In genomic region chr4:128060620-128061565, GRCh38 we compare ENCODE assay signal across 1 cellular context.
TF ChIP-seq lines count a peak whose summit lies in the region.

Gene LARP1B (plus strand): TSS chr4:128061312. CDS start chr4:128074952, 13,640 bp downstream.

TF ChIP-seq in HepG2, 621 proteins besides CTCF, POLR2A, EP300 and RAD21 (continued from another document and continues in another):
- TF ChIP-seq ZFP91 (CRISPR knock-in tag; IDR thresholded peaks at IDR 0.05; ENCODE audit: borderline replicate concordance), result peak; percentile 74; the same call in 1 of the 2 replicates
- TF ChIP-seq ZNF414 (CRISPR knock-in tag; IDR thresholded peaks at IDR 0.05), result 0 out of 2 replicates have a peak, but pooled peaks have one; percentile 40
- TF ChIP-seq NFYC (CRISPR knock-in tag; IDR thresholded peaks at IDR 0.05), result no peak
- no peak for TF ChIP-seq ZNF407 (CRISPR knock-in tag; IDR thresholded peaks at IDR 0.05; ENCODE audit: not compliant biosample characterization)
- no peak for TF ChIP-seq ZBTB46 (CRISPR knock-in tag; IDR thresholded peaks at IDR 0.05; ENCODE audit: borderline replicate concordance)
- no peak for TF ChIP-seq IKZF1 (IDR thresholded peaks at IDR 0.05)
- TF ChIP-seq SNAPC5 (CRISPR knock-in tag; IDR thresholded peaks at IDR 0.05; ENCODE audit: borderline replicate concordance), result 0 out of 2 replicates have a peak, but pooled peaks have one; percentile 66
- peak; percentile 75; the same call in 1 of the 2 replicates for TF ChIP-seq ZBTB44 (CRISPR knock-in tag; IDR thresholded peaks at IDR 0.05)
- TF ChIP-seq THAP9 (CRISPR knock-in tag; IDR thresholded peaks at IDR 0.05; ENCODE audit: borderline replicate concordance), result no peak
- TF ChIP-seq TBX3 (IDR thresholded peaks at IDR 0.05; ENCODE audit: borderline replicate concordance), result no peak
- peak; percentile 84 for TF ChIP-seq ERF (CRISPR knock-in tag; IDR thresholded peaks at IDR 0.05)
- TF ChIP-seq NFAT5 (CRISPR knock-in tag; IDR thresholded peaks at IDR 0.05), result no peak
- TF ChIP-seq ZFP1 (CRISPR knock-in tag; IDR thresholded peaks at IDR 0.05), result no peak
- peak; percentile 62; the same call in 1 of the 2 replicates for TF ChIP-seq BATF2 (CRISPR knock-in tag; IDR thresholded peaks at IDR 0.05)
- TF ChIP-seq SMC3 (IDR thresholded peaks at IDR 0.05; ENCODE audit: low read length), result no peak
- TF ChIP-seq DDIT3 (CRISPR knock-in tag; IDR thresholded peaks at IDR 0.05), result no peak
